In the genomic region with DNA sequence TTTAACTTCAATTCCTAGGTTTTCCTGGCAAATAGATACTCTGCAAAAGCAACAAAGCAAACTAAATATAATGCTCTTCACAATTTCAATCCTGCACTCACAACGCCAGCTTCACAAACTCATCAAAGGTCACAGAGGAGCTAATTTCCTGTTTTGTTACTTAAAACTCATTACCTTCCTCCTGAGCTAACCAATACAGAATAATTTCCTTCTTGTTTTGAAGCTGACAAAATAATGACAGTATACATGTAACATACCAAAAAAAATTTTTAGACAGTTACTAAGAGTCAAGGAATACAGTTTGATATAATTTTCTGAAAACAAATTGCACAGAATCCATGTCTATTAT, we compare ENCODE assay signal across 12 cellular contexts. TPM values are rescaled to one million over a fixed set of nuclear protein-coding genes. Genes with fewer than 3 reads are reported as not detected.
DNase-seq lines count a peak whose midpoint lies in the region; ATAC-seq and TF ChIP-seq lines count a peak whose summit lies in the region.
"Had no signal": no experiment of that assay in that cellular context is flagged by ENCODE, and none has a peak within 500 bp of the region (broad histone marks: within the 10 kb centered on the region; RNA-seq: fewer than 3 reads in every experiment).

No MANE protein-coding gene starts in this region.

- peaks cover 9% of the 10 kb centered on the region for H3K4me1 ChIP-seq in iPS-20b (ENCODE audit: insufficient read depth, low read length)
- H3K4me1 ChIP-seq in subcutaneous abdominal adipose tissue (ENCODE audit: control insufficient read depth in 5 of 5, insufficient read depth in 5 of 5, low read length in 5 of 5) = peaks cover 0 to 32% (median 19%) of the 10 kb centered on the region in 5 donors

- H3K27ac ChIP-seq in iPS-20b (ENCODE audit: low read length) (no peak overlapping the region), subcutaneous abdominal adipose tissue (ENCODE audit: low read depth, low read length) (peak overlapping the region; percentile 63)
- H3K27ac ChIP-seq: SK-N-MC had no signal

- H3K9me3 ChIP-seq in iPS-20b (ENCODE audit: insufficient read depth, low read depth, low read length) = no peaks in the 10 kb centered on the region
- H3K9me3 ChIP-seq in subcutaneous abdominal adipose tissue (ENCODE audit: control insufficient read depth in 5 of 5, low read length in 5 of 5) = no peaks in the 10 kb centered on the region

- peaks cover 91% of the 10 kb centered on the region for H3K4me1 Mint-ChIP-seq in activated naive CD4-positive, alpha-beta T cell treated with anti-CD3 and anti-CD28 coated beads, Interleukin-2, amount 50 U/mL, for 24 hours
- peaks cover 40% of the 10 kb centered on the region for H3K4me1 Mint-ChIP-seq in T-helper 2 cell treated with Interferon-gamma antibody and Interleukin-4, amounts not matched to agents 5 μg/mL and 100 μg/mL, for 36 hours (ENCODE audit: low read depth)

- H3K9me3 Mint-ChIP-seq in activated naive CD4-positive, alpha-beta T cell treated with anti-CD3 and anti-CD28 coated beads, Interleukin-2, amount 50 U/mL, for 24 hours = no peaks in the 10 kb centered on the region
- H3K9me3 Mint-ChIP-seq in T-helper 2 cell treated with Interferon-gamma antibody and Interleukin-4, amounts not matched to agents 5 μg/mL and 100 μg/mL, for 36 hours = peaks cover 10% of the 10 kb centered on the region

- no peaks in the 10 kb centered on the region for H3K27me3 Mint-ChIP-seq in activated naive CD4-positive, alpha-beta T cell treated with anti-CD3 and anti-CD28 coated beads, Interleukin-2, amount 50 U/mL, for 24 hours
- H3K27me3 Mint-ChIP-seq in T-helper 2 cell treated with Interferon-gamma antibody and Interleukin-4, amounts not matched to agents 5 μg/mL and 100 μg/mL, for 36 hours (ENCODE audit: low read depth) = no peaks in the 10 kb centered on the region

- H3K9ac ChIP-seq in iPS-20b (ENCODE audit: low read depth, low read length) (peak overlapping the region; percentile 36; the same call in 1 of the 2 replicates), subcutaneous abdominal adipose tissue (ENCODE audit: low read length in 5 of 5) (no peak overlapping the region)

- H3K36me3 ChIP-seq in iPS-20b (ENCODE audit: insufficient read depth, low read depth, low read length) = no peaks in the 10 kb centered on the region
- no peaks in the 10 kb centered on the region for H3K36me3 ChIP-seq in subcutaneous abdominal adipose tissue (ENCODE audit: control insufficient read depth in 5 of 5, insufficient read depth in 5 of 5, low read length in 5 of 5)

- peak overlapping the region; percentile 80 for H3K4me3 Mint-ChIP-seq in activated naive CD4-positive, alpha-beta T cell treated with anti-CD3 and anti-CD28 coated beads, Interleukin-2, amount 50 U/mL, for 24 hours
- peak overlapping the region; percentile 72 for H3K4me3 Mint-ChIP-seq in T-helper 2 cell treated with Interferon-gamma antibody and Interleukin-4, amounts not matched to agents 5 μg/mL and 100 μg/mL, for 36 hours

- peaks cover 8% of the 10 kb centered on the region for H3K36me3 Mint-ChIP-seq in activated naive CD4-positive, alpha-beta T cell treated with anti-CD3 and anti-CD28 coated beads, Interleukin-2, amount 50 U/mL, for 24 hours
- H3K36me3 Mint-ChIP-seq in T-helper 2 cell treated with Interferon-gamma antibody and Interleukin-4, amounts not matched to agents 5 μg/mL and 100 μg/mL, for 36 hours (ENCODE audit: low read depth) = peaks cover 22% of the 10 kb centered on the region

- no peak overlapping the region; the same call in 1 of the 2 replicates for H3K4me3 ChIP-seq in iPS-20b (ENCODE audit: low read length)
- H3K4me3 ChIP-seq in subcutaneous abdominal adipose tissue (ENCODE audit: low read depth in 1 of 5, low read length in 5 of 5) = no peak overlapping the region
- H3K4me3 ChIP-seq: SK-N-MC had no signal

- H3K27ac Mint-ChIP-seq in activated naive CD4-positive, alpha-beta T cell treated with anti-CD3 and anti-CD28 coated beads, Interleukin-2, amount 50 U/mL, for 24 hours = peak overlapping the region; percentile 90
- H3K27ac Mint-ChIP-seq in T-helper 2 cell treated with Interferon-gamma antibody and Interleukin-4, amounts not matched to agents 5 μg/mL and 100 μg/mL, for 36 hours = peak overlapping the region; percentile 87

- no peak for DNase-seq in activated naive CD4-positive, alpha-beta T cell treated with Interleukin-2 at 50 U/mL for 16 hours
- DNase-seq in T-helper 2 cell treated with Interferon-gamma antibody and Interleukin-4, amounts not matched to agents 5 μg/mL and 100 μg/mL, for 36 hours (ENCODE audit: low spot score) = no peak
- DNase-seq in ureter (ENCODE audit: low spot score) = no peak
- DNase-seq: activated CD8-positive, alpha-beta memory T cell treated with anti-CD3 and anti-CD28 coated beads, Interleukin-2, amount 50 U/mL, for 4 hours; NCI-H446; stimulated activated CD4-positive, alpha-beta T cell treated with anti-CD3 and anti-CD28 coated beads, Interleukin-12 subunit alpha, Interleukin-12 subunit beta, amount 100 ng/mL, for 4 hours had no signal

- ATAC-seq in SK-N-SH treated with all-trans-retinoic acid at 6 μM for 48 hours = no peak
- no peak for ATAC-seq in GM21576 (IDR thresholded peaks at IDR 0.05; ENCODE audit: unreplicated experiment)

- H3K27me3 ChIP-seq in iPS-20b (ENCODE audit: insufficient read depth, low read length) = no peaks in the 10 kb centered on the region
- H3K27me3 ChIP-seq in subcutaneous abdominal adipose tissue (ENCODE audit: control insufficient read depth in 5 of 5, insufficient read depth in 4 of 5, low read length in 5 of 5) = no peaks in the 10 kb centered on the region

TF ChIP-seq in SK-N-SH treated with all-trans-retinoic acid at 6 μM for 48 hours, 23 proteins besides CTCF, POLR2A, EP300 and RAD21:
- TF ChIP-seq ZFP30 (CRISPR knock-in tag; IDR thresholded peaks at IDR 0.05) (no peak), TCF4 (CRISPR knock-in tag; IDR thresholded peaks at IDR 0.05; ENCODE audit: borderline replicate concordance) (no peak), CSDC2 (CRISPR knock-in tag; IDR thresholded peaks at IDR 0.05) (no peak), PPARA (CRISPR knock-in tag; IDR thresholded peaks at IDR 0.05; ENCODE audit: borderline replicate concordance) (no peak), GLIS3 (CRISPR knock-in tag; IDR thresholded peaks at IDR 0.05) (no peak), RARB (CRISPR knock-in tag; IDR thresholded peaks at IDR 0.05) (no peak), ARNTL (CRISPR knock-in tag; IDR thresholded peaks at IDR 0.05; ENCODE audit: borderline replicate concordance, low read depth) (no peak), ZFP3 (CRISPR knock-in tag; IDR thresholded peaks at IDR 0.05) (no peak), BACH2 (CRISPR knock-in tag; IDR thresholded peaks at IDR 0.05; ENCODE audit: borderline replicate concordance) (no peak), ZC3H10 (CRISPR knock-in tag; IDR thresholded peaks at IDR 0.05) (no peak), OSR1 (CRISPR knock-in tag; IDR thresholded peaks at IDR 0.05) (no peak), ISL1 (CRISPR knock-in tag; IDR thresholded peaks at IDR 0.05) (no peak), ZNF565 (CRISPR knock-in tag; conservative IDR thresholded peaks at IDR 0.05; ENCODE audit: low read depth) (no peak), SNAI2 (CRISPR knock-in tag; IDR thresholded peaks at IDR 0.05) (no peak), ZNF70 (CRISPR knock-in tag; IDR thresholded peaks at IDR 0.05) (no peak), TOX (CRISPR knock-in tag; IDR thresholded peaks at IDR 0.05; ENCODE audit: borderline replicate concordance) (no peak)
- TF ChIP-seq, protein P1, sequence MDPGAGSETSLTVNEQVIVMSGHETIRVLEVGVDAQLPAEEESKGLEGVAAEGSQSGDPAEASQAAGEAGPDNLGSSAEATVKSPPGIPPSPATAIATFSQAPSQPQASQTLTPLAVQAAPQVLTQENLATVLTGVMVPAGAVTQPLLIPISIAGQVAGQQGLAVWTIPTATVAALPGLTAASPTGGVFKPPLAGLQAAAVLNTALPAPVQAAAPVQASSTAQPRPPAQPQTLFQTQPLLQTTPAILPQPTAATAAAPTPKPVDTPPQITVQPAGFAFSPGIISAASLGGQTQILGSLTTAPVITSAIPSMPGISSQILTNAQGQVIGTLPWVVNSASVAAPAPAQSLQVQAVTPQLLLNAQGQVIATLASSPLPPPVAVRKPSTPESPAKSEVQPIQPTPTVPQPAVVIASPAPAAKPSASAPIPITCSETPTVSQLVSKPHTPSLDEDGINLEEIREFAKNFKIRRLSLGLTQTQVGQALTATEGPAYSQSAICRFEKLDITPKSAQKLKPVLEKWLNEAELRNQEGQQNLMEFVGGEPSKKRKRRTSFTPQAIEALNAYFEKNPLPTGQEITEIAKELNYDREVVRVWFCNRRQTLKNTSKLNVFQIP (CRISPR knock-in tag; IDR thresholded peaks at IDR 0.05; ENCODE audit: borderline replicate concordance, low read depth) = no peak
- TF ChIP-seq, protein P2, sequence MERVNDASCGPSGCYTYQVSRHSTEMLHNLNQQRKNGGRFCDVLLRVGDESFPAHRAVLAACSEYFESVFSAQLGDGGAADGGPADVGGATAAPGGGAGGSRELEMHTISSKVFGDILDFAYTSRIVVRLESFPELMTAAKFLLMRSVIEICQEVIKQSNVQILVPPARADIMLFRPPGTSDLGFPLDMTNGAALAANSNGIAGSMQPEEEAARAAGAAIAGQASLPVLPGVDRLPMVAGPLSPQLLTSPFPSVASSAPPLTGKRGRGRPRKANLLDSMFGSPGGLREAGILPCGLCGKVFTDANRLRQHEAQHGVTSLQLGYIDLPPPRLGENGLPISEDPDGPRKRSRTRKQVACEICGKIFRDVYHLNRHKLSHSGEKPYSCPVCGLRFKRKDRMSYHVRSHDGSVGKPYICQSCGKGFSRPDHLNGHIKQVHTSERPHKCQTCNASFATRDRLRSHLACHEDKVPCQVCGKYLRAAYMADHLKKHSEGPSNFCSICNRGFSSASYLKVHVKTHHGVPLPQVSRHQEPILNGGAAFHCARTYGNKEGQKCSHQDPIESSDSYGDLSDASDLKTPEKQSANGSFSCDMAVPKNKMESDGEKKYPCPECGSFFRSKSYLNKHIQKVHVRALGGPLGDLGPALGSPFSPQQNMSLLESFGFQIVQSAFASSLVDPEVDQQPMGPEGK (CRISPR knock-in tag; IDR thresholded peaks at IDR 0.05; ENCODE audit: borderline replicate concordance) = no peak
- TF ChIP-seq, protein P3, sequence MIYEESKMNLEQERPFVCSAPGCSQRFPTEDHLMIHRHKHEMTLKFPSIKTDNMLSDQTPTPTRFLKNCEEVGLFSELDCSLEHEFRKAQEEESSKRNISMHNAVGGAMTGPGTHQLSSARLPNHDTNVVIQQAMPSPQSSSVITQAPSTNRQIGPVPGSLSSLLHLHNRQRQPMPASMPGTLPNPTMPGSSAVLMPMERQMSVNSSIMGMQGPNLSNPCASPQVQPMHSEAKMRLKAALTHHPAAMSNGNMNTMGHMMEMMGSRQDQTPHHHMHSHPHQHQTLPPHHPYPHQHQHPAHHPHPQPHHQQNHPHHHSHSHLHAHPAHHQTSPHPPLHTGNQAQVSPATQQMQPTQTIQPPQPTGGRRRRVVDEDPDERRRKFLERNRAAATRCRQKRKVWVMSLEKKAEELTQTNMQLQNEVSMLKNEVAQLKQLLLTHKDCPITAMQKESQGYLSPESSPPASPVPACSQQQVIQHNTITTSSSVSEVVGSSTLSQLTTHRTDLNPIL (CRISPR knock-in tag; IDR thresholded peaks at IDR 0.05; ENCODE audit: low read depth) = no peak

RNA-seq across cellular contexts. Expression of a gene that starts 17.9 kb away (rescaled TPM):
- total RNA-seq in ureter = 64.7 TPM
